ENCODE assay signal across 20 cellular contexts in genomic region chr6:168303982-168304751, GRCh38. TPM values are rescaled to one million over a fixed set of nuclear protein-coding genes. Genes with fewer than 3 reads are reported as not detected.
DNase-seq lines count a peak whose midpoint lies in the region; ATAC-seq and TF ChIP-seq lines count a peak whose summit lies in the region.
"Had no signal": no experiment of that assay in that cellular context is flagged by ENCODE, and none has a peak within 500 bp of the region (broad histone marks: within the 10 kb centered on the region; RNA-seq: fewer than 3 reads in every experiment).

No MANE protein-coding gene starts in this region.

- H3K4ac ChIP-seq in neuronal stem cell (ENCODE audit: low read length), result no peak overlapping the region

- WGBS in neuronal stem cell (ENCODE audit: extremely low coverage in 2 of 2, insufficient read length in 2 of 2, insufficient replicate concordance in 1 of 2), 2 donors, result no CpG with 5 or more reads among the region's 16 CpGs
- 83 to 91% (median 87%) methylated on average over 16 of the region's 16 CpGs for WGBS in spleen, 5 donors
- WGBS in psoas muscle, 3 donors, result 90 to 92% (median 91%) methylated on average over 16 of the region's 16 CpGs

- H3K27ac ChIP-seq in neuronal stem cell (replicated peaks; ENCODE audit: low read length), result no peak overlapping the region
- no peak overlapping the region for H3K27ac ChIP-seq in spleen
- H3K27ac ChIP-seq in psoas muscle, result no peak overlapping the region
- H3K27ac ChIP-seq: BLaER1, HL-60 had no signal

- peak overlapping the region; percentile 37 for H2AK5ac ChIP-seq in neuronal stem cell (ENCODE audit: low read depth, low read length)

- H3K27ac Mint-ChIP-seq in T-helper 17 cell, result peak overlapping the region; percentile 66
- H3K27ac Mint-ChIP-seq: GM23338 had no signal

- no peak for TF ChIP-seq POLR2A in spleen (IDR thresholded peaks at IDR 0.05)

- H2BK5ac ChIP-seq in neuronal stem cell (ENCODE audit: low read length), result no peak overlapping the region

- H3K14ac ChIP-seq in neuronal stem cell (ENCODE audit: low read length), result no peak overlapping the region

- H3K36me3 Mint-ChIP-seq in T-helper 17 cell (ENCODE audit: low read depth), result no peaks in the 10 kb centered on the region
- H3K36me3 Mint-ChIP-seq: CD14-positive monocyte; CD4-positive, alpha-beta memory T cell had no signal

- no peaks in the 10 kb centered on the region for H3K4me1 Mint-ChIP-seq in T-helper 17 cell
- H3K4me1 Mint-ChIP-seq: CD14-positive monocyte; CD4-positive, alpha-beta memory T cell had no signal

- H3K4me3 ChIP-seq in endocrine pancreas (ENCODE audit: control insufficient read depth, insufficient read depth, low read length), result no peak overlapping the region
- H3K4me3 ChIP-seq in neuronal stem cell (ENCODE audit: low read length in 2 of 2), result no peak overlapping the region
- no peak overlapping the region for H3K4me3 ChIP-seq in spleen
- no peak overlapping the region for H3K4me3 ChIP-seq in mucosa of descending colon
- no peak overlapping the region for H3K4me3 ChIP-seq in psoas muscle
- H3K4me3 ChIP-seq: A549, BLaER1, GM23338 had no signal

- no peak overlapping the region for H3K18ac ChIP-seq in neuronal stem cell (ENCODE audit: low read length)

- H3K4me1 ChIP-seq in endocrine pancreas (ENCODE audit: control insufficient read depth, insufficient read depth, low read length) (no peaks in the 10 kb centered on the region), neuronal stem cell (ENCODE audit: control insufficient read depth in 2 of 2, insufficient read depth in 1 of 2, low read depth in 1 of 2, low read length in 2 of 2) (peaks cover 16 to 24% of the 10 kb centered on the region in 2 donors), spleen (no peaks in the 10 kb centered on the region), mucosa of descending colon (ENCODE audit: low read depth) (peaks cover 6% of the 10 kb centered on the region), psoas muscle (no peaks in the 10 kb centered on the region)

- peaks cover 37% of the 10 kb centered on the region for H3K27me3 Mint-ChIP-seq in T-helper 17 cell

- H3K4me2 ChIP-seq in neuronal stem cell (ENCODE audit: insufficient read depth, low read length, poor library complexity, severe bottlenecking), result no peak overlapping the region
- H3K4me2 ChIP-seq: A549, BLaER1, GM23338 had no signal

- peak overlapping the region; percentile 48 for H3K9ac ChIP-seq in endocrine pancreas (ENCODE audit: control insufficient read depth, insufficient read depth, low read length)
- H3K9ac ChIP-seq in neuronal stem cell (ENCODE audit: low read depth, low read length, poor library complexity), result no peak overlapping the region
- H3K9ac ChIP-seq: BLaER1 had no signal

- H2AFZ ChIP-seq in neuronal stem cell (ENCODE audit: low read length), result no peak overlapping the region
- H2AFZ ChIP-seq: GM23338 had no signal

- no peak for DNase-seq in T-helper 17 cell
- no peak for DNase-seq in neuronal stem cell (ENCODE audit: low spot score)
- peak; percentile 70 for DNase-seq in spleen
- DNase-seq in mucosa of descending colon, result no peak
- no peak for DNase-seq in psoas muscle
- no peak for DNase-seq in activated T-cell treated with anti-CD3 and anti-CD28 coated beads, Interleukin-2, amount 50 U/mL, for 48 hours
- DNase-seq: CD4-positive, alpha-beta memory T cell; DMS153; DMS79; GDM1; HCEC 1CT had no signal

- H3K23ac ChIP-seq in neuronal stem cell (ENCODE audit: low read depth, low read length, poor library complexity), result peak overlapping the region; percentile 35

- no peak overlapping the region for H2BK12ac ChIP-seq in neuronal stem cell (ENCODE audit: low read length)

- TF ChIP-seq CTCF in spleen (IDR thresholded peaks at IDR 0.05 in 8 of 11, conservative IDR thresholded peaks at IDR 0.05 in 3 of 11) (no peak), mucosa of descending colon (IDR thresholded peaks at IDR 0.05) (no peak), psoas muscle (IDR thresholded peaks at IDR 0.05) (no peak)

- H3K36me3 ChIP-seq in endocrine pancreas (ENCODE audit: control insufficient read depth, insufficient read depth, low read length) (no peaks in the 10 kb centered on the region), neuronal stem cell (replicated peaks in 1 of 2; ENCODE audit: control insufficient read depth in 2 of 2, insufficient read depth in 2 of 2, low read length in 2 of 2) (no peaks in the 10 kb centered on the region), spleen (no peaks in the 10 kb centered on the region), mucosa of descending colon (ENCODE audit: low read depth) (no peaks in the 10 kb centered on the region), psoas muscle (ENCODE audit: insufficient read depth in 1 of 2, low read depth in 1 of 2) (no peaks in the 10 kb centered on the region)
- H3K36me3 ChIP-seq: BLaER1 had no signal

- intact Hi-C loops in spleen (cut with DNase I; ENCODE audit: low total_unique reads) (no loop called here), mucosa of descending colon (cut with DNase I, micrococcal nuclease) (no loop called here), psoas muscle (cut with DNase I) (no loop called here)

- H2BK120ac ChIP-seq in neuronal stem cell (ENCODE audit: low read depth, low read length), result no peak overlapping the region

- ATAC-seq in T-helper 17 cell (no peak), mucosa of descending colon (no peak), psoas muscle (no peak)
- ATAC-seq: A549, GM23338 had no signal

- H3K27me3 ChIP-seq in endocrine pancreas (ENCODE audit: control insufficient read depth, insufficient read depth, low read length) (no peaks in the 10 kb centered on the region), neuronal stem cell (ENCODE audit: control insufficient read depth in 3 of 3, insufficient read depth in 3 of 3, low read depth in 1 of 3, low read length in 3 of 3) (no peaks in the 10 kb centered on the region), spleen (replicated peaks in 1 of 7) (peaks cover 0 to 17% (median 0%) of the 10 kb centered on the region in 7 donors), psoas muscle (ENCODE audit: insufficient read depth in 3 of 3, low read length in 2 of 3) (peaks cover 0 to 6% (median 0%) of the 10 kb centered on the region in 3 donors)
- H3K27me3 ChIP-seq: BLaER1 had no signal

- H4K91ac ChIP-seq in neuronal stem cell (ENCODE audit: low read depth, low read length, poor library complexity), result no peak overlapping the region

- H3K79me1 ChIP-seq in neuronal stem cell (ENCODE audit: low read depth, low read length), result no peaks in the 10 kb centered on the region

- peak overlapping the region; percentile 59 for H2BK15ac ChIP-seq in neuronal stem cell (ENCODE audit: low read length)

- H3K9me3 ChIP-seq in T-helper 17 cell (ENCODE audit: control insufficient read depth, low read length, poor library complexity, severe bottlenecking), result no peaks in the 10 kb centered on the region
- no peaks in the 10 kb centered on the region for H3K9me3 ChIP-seq in endocrine pancreas (ENCODE audit: control insufficient read depth, low read length)
- no peaks in the 10 kb centered on the region for H3K9me3 ChIP-seq in neuronal stem cell (replicated peaks in 1 of 2; ENCODE audit: control insufficient read depth in 2 of 2, insufficient read depth in 1 of 2, low read depth in 1 of 2, low read length in 2 of 2)
- H3K9me3 ChIP-seq in spleen, result no peaks in the 10 kb centered on the region
- H3K9me3 ChIP-seq in mucosa of descending colon, result no peaks in the 10 kb centered on the region
- H3K9me3 ChIP-seq in psoas muscle, result no peaks in the 10 kb centered on the region
- H3K9me3 ChIP-seq: A549, BLaER1 had no signal

- H4K8ac ChIP-seq in neuronal stem cell (ENCODE audit: low read depth, low read length), result no peak overlapping the region

- H3K4me3 Mint-ChIP-seq in T-helper 17 cell, result no peak overlapping the region
- H3K4me3 Mint-ChIP-seq: CD14-positive monocyte; CD4-positive, alpha-beta memory T cell; GM23338 had no signal

RNA-seq across cellular contexts. Expression of gene DACT2, which starts 15.4 kb away (rescaled TPM):
- total RNA-seq in T-helper 17 cell (not detected), spleen (not detected), mucosa of descending colon (1 to 10 TPM; 1.2 to 3.4 (median 1.5) TPM), psoas muscle (under 1 TPM in 1 of 4 donors, not detected in 3; 0.17 TPM)
- 0.46 TPM for polyA plus RNA-seq in neuronal stem cell (2013, experiment 1 of 2)
- polyA plus RNA-seq in neuronal stem cell (2013, experiment 2 of 2), result 0.51 TPM
- polyA plus RNA-seq in spleen (under 1 TPM in 2 of 3 donors, not detected in 1; 0.04 to 0.09 TPM), psoas muscle (under 1 TPM in 1 of 3 donors, not detected in 2; 0.01 TPM)
- total RNA-seq: CD4-positive, alpha-beta memory T cell; Daoy; HT1080 had no signal
- polyA plus RNA-seq: AG04450; CD14-positive monocyte; CD4-positive, alpha-beta memory T cell had no signal
